ENCODE assay signal across 10 cellular contexts in genomic region chr2:53403836-53404413, GRCh38.
DNase-seq lines count a peak whose midpoint lies in the region; ATAC-seq lines count a peak whose summit lies in the region.
"Had no signal": no experiment of that assay in that cellular context is flagged by ENCODE, and none has a peak within 500 bp of the region (broad histone marks: within the 10 kb centered on the region; RNA-seq: fewer than 3 reads in every experiment).

No MANE protein-coding gene starts in this region.

- ATAC-seq in GM19043 (IDR thresholded peaks at IDR 0.05; ENCODE audit: low read depth, unreplicated experiment): peak; percentile 58
- ATAC-seq in HG03175 (IDR thresholded peaks at IDR 0.05; ENCODE audit: unreplicated experiment): peak; percentile 71

- H3K4me1 ChIP-seq in adipocyte (ENCODE audit: control insufficient read depth, insufficient read depth, low read length): no peaks in the 10 kb centered on the region
- H3K4me1 ChIP-seq: neural progenitor cell had no signal

- H3K9ac ChIP-seq in adipocyte (ENCODE audit: low read length): no peak overlapping the region
- H3K9ac ChIP-seq: neural progenitor cell had no signal

- H3K9me3 ChIP-seq in adipocyte (ENCODE audit: control insufficient read depth, low read length): no peaks in the 10 kb centered on the region

- no peaks in the 10 kb centered on the region for H3K27me3 ChIP-seq in adipocyte (replicated peaks; ENCODE audit: control insufficient read depth, insufficient read depth, low read length)
- H3K27me3 ChIP-seq: neural progenitor cell had no signal

- DNase-seq in adipocyte (ENCODE audit: low read depth) (peak; percentile 46), renal cortical epithelial cell (ENCODE audit: low read depth) (peak; percentile 89), anterior cingulate cortex (lab: John Stamatoyannopoulos, UW) (no peak), NCI-H510A (lab: John Stamatoyannopoulos, UW) (no peak), cortex of kidney (lab: John Stamatoyannopoulos, UW) (no peak)
- DNase-seq: head of caudate nucleus, NCI-H510A treated with DMSO at 0.1 percent for 48 hours had no signal

- no peaks in the 10 kb centered on the region for H3K36me3 ChIP-seq in adipocyte (ENCODE audit: control insufficient read depth, insufficient read depth, low read length, severe bottlenecking)
- H3K36me3 ChIP-seq: neural progenitor cell had no signal

- H3K4me3 ChIP-seq in adipocyte (ENCODE audit: low read length): no peak overlapping the region
- H3K4me3 ChIP-seq: neural progenitor cell had no signal

Comparison
In these comparisons a context has a peak if more than half of its experiments do, and no peak if none do; other contexts are left out.
1. DNase-seq: peak in adipocyte (single experiment) and renal cortical epithelial cell (single experiment); none in anterior cingulate cortex (0 of 58), NCI-H510A (single experiment) and cortex of kidney (single experiment).